ENCODE assay signal across 15 cellular contexts in genomic region chr19:41425174-41426115, GRCh38. TPM values are rescaled to one million over a fixed set of nuclear protein-coding genes. Genes with fewer than 3 reads are reported as not detected.
DNase-seq lines count a peak whose midpoint lies in the region; ATAC-seq and TF ChIP-seq lines count a peak whose summit lies in the region.
"Had no signal": no experiment of that assay in that cellular context is flagged by ENCODE, and none has a peak within 500 bp of the region (broad histone marks: within the 10 kb centered on the region; RNA-seq: fewer than 3 reads in every experiment).

No MANE protein-coding gene starts in this region.

- WGBS in esophagus, 2 donors: 78 to 89% methylated on average over 28 of the region's 28 CpGs

- H3K4me1 ChIP-seq in CD4-positive, alpha-beta memory T cell (ENCODE audit: insufficient read depth, low read length): peaks cover 31% of the 10 kb centered on the region
- H3K4me1 ChIP-seq in HEK293 (ENCODE audit: control insufficient read depth, insufficient read depth, low read length) (peaks cover 13% of the 10 kb centered on the region), esophagus (ENCODE audit: control insufficient read depth in 2 of 2, insufficient read depth in 2 of 2, low read length in 1 of 2) (peaks cover 2 to 31% of the 10 kb centered on the region in 2 donors), neural progenitor cell (peaks cover 10% of the 10 kb centered on the region)

- H3K27me3 Mint-ChIP-seq in CD4-positive, alpha-beta memory T cell: no peaks in the 10 kb centered on the region
- H3K27me3 Mint-ChIP-seq in neural progenitor cell (ENCODE audit: insufficient read depth, low read depth) (no peaks in the 10 kb centered on the region), chondrocyte (ENCODE audit: low read depth) (no peaks in the 10 kb centered on the region)

- H3K9ac ChIP-seq in neural progenitor cell: no peak overlapping the region

- H3K36me3 Mint-ChIP-seq in CD4-positive, alpha-beta memory T cell: peaks cover 11 to 56% of the 10 kb centered on the region in 2 donors
- H3K36me3 Mint-ChIP-seq in neural progenitor cell (peaks cover 3% of the 10 kb centered on the region), chondrocyte (ENCODE audit: low read depth) (peaks cover 16% of the 10 kb centered on the region)

- no peak for TF ChIP-seq CTCF in HEK293 (tag by site-specific recombination; IDR thresholded peaks at IDR 0.05)
- TF ChIP-seq CTCF in neural progenitor cell (IDR thresholded peaks at IDR 0.05): no peak
- TF ChIP-seq CTCF in chondrocyte (IDR thresholded peaks at IDR 0.05): no peak

- H3K79me2 ChIP-seq in neural progenitor cell (ENCODE audit: low read depth): no peaks in the 10 kb centered on the region

- H3K27ac Mint-ChIP-seq in CD4-positive, alpha-beta memory T cell: peak overlapping the region in 5 of 7 donors; percentile 32 to 86 (median 59)
- H3K27ac Mint-ChIP-seq in neural progenitor cell (no peak overlapping the region), chondrocyte (ENCODE audit: unreplicated experiment) (no peak overlapping the region)

- no peaks in the 10 kb centered on the region for H3K9me3 Mint-ChIP-seq in CD4-positive, alpha-beta memory T cell
- H3K9me3 Mint-ChIP-seq in neural progenitor cell (no peaks in the 10 kb centered on the region), chondrocyte (ENCODE audit: low read depth) (no peaks in the 10 kb centered on the region)

- H4K20me1 ChIP-seq in neural progenitor cell (ENCODE audit: low read depth): no peaks in the 10 kb centered on the region

- H3K27ac ChIP-seq in CD4-positive, alpha-beta memory T cell (ENCODE audit: low read depth, low read length): no peak overlapping the region
- H3K27ac ChIP-seq in HEK293 (ENCODE audit: extremely low read depth, low read depth, low read length) (no peak overlapping the region), esophagus (ENCODE audit: low read depth in 2 of 2, low read length in 1 of 2) (peak overlapping the region in 1 of 2 donors; percentile 92), neural progenitor cell (no peak overlapping the region)
- H3K27ac ChIP-seq: PC-9, thyroid gland had no signal

- H3F3A ChIP-seq in neural progenitor cell (ENCODE audit: low read depth): peaks cover 4% of the 10 kb centered on the region

- no peak overlapping the region for H2AFZ ChIP-seq in neural progenitor cell (replicated peaks)
- H2AFZ ChIP-seq: PC-9 had no signal

- CTCF ChIA-PET in CD4-positive, alpha-beta memory T cell (lab: Charles Lee; ENCODE audit: partially characterized antibody): interaction anchor here (1.1 to 1.8 kb wide), 3 partner anchors 24 to 163 kb away, joined by 3 to 7 read pairs (median 3); no protein-coding TSS in a partner anchor
- CTCF ChIA-PET in HEK293 (lab: Yijun Ruan, JAX): interaction anchor here (1.1 to 4.2 kb wide), 2 partner anchors 14 to 23 kb away, joined by 6 to 21 read pairs; partner anchors contain the start of gene DMAC2

- intact Hi-C loops in CD4-positive, alpha-beta memory T cell (cut with micrococcal nuclease): no loop called here

- no peaks in the 10 kb centered on the region for H3K27me3 ChIP-seq in CD4-positive, alpha-beta memory T cell (ENCODE audit: insufficient read depth, low read length)
- H3K27me3 ChIP-seq in esophagus (ENCODE audit: control insufficient read depth in 1 of 2, insufficient read depth in 2 of 2, low read length in 2 of 2) (no peaks in the 10 kb centered on the region), neural progenitor cell (no peaks in the 10 kb centered on the region)
- H3K27me3 ChIP-seq: dorsolateral prefrontal cortex, thyroid gland had no signal

- DNase-seq in CD4-positive, alpha-beta memory T cell: no peak
- DNase-seq in neural progenitor cell (ENCODE audit: low spot score): no peak
- no peak for DNase-seq in chondrocyte (ENCODE audit: low spot score)
- no peak for DNase-seq in KG1 (lab: John Stamatoyannopoulos, UW)
- DNase-seq: dorsolateral prefrontal cortex; mesenchymal stem cell; NCI-H1694 treated with DMSO at 0.1 percent for 48 hours; NCI-H510A; PC-9; stimulated activated CD4-positive, alpha-beta T cell treated with anti-CD3 and anti-CD28 coated beads, Interleukin-1b, Interleukin-23, amount 100 ng/mL, for 48 hours; thyroid gland had no signal

- peaks cover 22% of the 10 kb centered on the region for H3K36me3 ChIP-seq in CD4-positive, alpha-beta memory T cell (ENCODE audit: insufficient read depth, low read length)
- peaks cover 10 to 40% of the 10 kb centered on the region in 2 experiments; a peak in 2 of 3 replicates for H3K36me3 ChIP-seq in HEK293 (ENCODE audit: control insufficient read depth in 2 of 2, insufficient read depth in 1 of 2, low read length in 2 of 2)
- H3K36me3 ChIP-seq in esophagus (ENCODE audit: control insufficient read depth in 2 of 2, insufficient read depth in 2 of 2, low read length in 1 of 2): peaks cover 11 to 51% of the 10 kb centered on the region in 2 donors
- H3K36me3 ChIP-seq in neural progenitor cell: no peaks in the 10 kb centered on the region

- H3K4me1 Mint-ChIP-seq in CD4-positive, alpha-beta memory T cell: peaks cover 15 to 44% (median 28%) of the 10 kb centered on the region in 4 donors
- H3K4me1 Mint-ChIP-seq in neural progenitor cell: peaks cover 15% of the 10 kb centered on the region
- peaks cover 10% of the 10 kb centered on the region for H3K4me1 Mint-ChIP-seq in chondrocyte (ENCODE audit: low read depth)

- no peak overlapping the region for H3K4me2 ChIP-seq in neural progenitor cell
- H3K4me2 ChIP-seq: PC-9 had no signal

- no peak overlapping the region for H3K4me3 ChIP-seq in CD4-positive, alpha-beta memory T cell (ENCODE audit: low read length in 2 of 2)
- no peak overlapping the region for H3K4me3 ChIP-seq in HEK293 (ENCODE audit: low read depth, low read length)
- H3K4me3 ChIP-seq in esophagus (ENCODE audit: low read depth in 1 of 2, low read length in 2 of 2): peak overlapping the region; percentile 65 to 76
- no peak overlapping the region for H3K4me3 ChIP-seq in neural progenitor cell
- H3K4me3 ChIP-seq: PC-9 had no signal

- POLR2A ChIA-PET in CD4-positive, alpha-beta memory T cell (lab: Charles Lee; ENCODE audit: partially characterized antibody): interaction anchor here (4.3 kb wide), 1 partner anchor 62 kb away, joined by 17 read pairs; the partner anchor contains the start of gene B9D2
- POLR2A ChIA-PET in HEK293 (lab: Yijun Ruan, JAX): interaction anchor here (1.1 to 1.9 kb wide), 3 partner anchors 14 to 62 kb away, joined by 3 to 13 read pairs (median 10); partner anchors contain the start of genes B9D2 and DMAC2

- H3K9me3 ChIP-seq in CD4-positive, alpha-beta memory T cell (ENCODE audit: control insufficient read depth in 1 of 2, low read length in 2 of 2): no peaks in the 10 kb centered on the region
- H3K9me3 ChIP-seq in HEK293 (ENCODE audit: control insufficient read depth, insufficient read depth, low read depth, low read length): no peaks in the 10 kb centered on the region
- H3K9me3 ChIP-seq in esophagus (ENCODE audit: control insufficient read depth in 2 of 2, insufficient read depth in 1 of 2, low read depth in 1 of 2, low read length in 1 of 2): peaks cover 0 to 2% of the 10 kb centered on the region in 2 donors
- no peaks in the 10 kb centered on the region for H3K9me3 ChIP-seq in neural progenitor cell (ENCODE audit: low read depth)
- H3K9me3 ChIP-seq: thyroid gland had no signal

- ATAC-seq in HG03139 (IDR thresholded peaks at IDR 0.05; ENCODE audit: unreplicated experiment): no peak

- H3K4me3 Mint-ChIP-seq in CD4-positive, alpha-beta memory T cell: peak overlapping the region in 6 of 8 donors; percentile 13 to 70 (median 47)
- peak overlapping the region; percentile 60 for H3K4me3 Mint-ChIP-seq in neural progenitor cell
- H3K4me3 Mint-ChIP-seq in chondrocyte (ENCODE audit: unreplicated experiment): no peak overlapping the region

TF ChIP-seq in HEK293, 187 proteins besides CTCF, POLR2A, EP300 and RAD21 (continues in another document):
- no peak for TF ChIP-seq ZNF776 (tag by site-specific recombination; IDR thresholded peaks at IDR 0.05; ENCODE audit: borderline replicate concordance)
- TF ChIP-seq ZNF23 (tag by site-specific recombination; IDR thresholded peaks at IDR 0.05; ENCODE audit: borderline replicate concordance): no peak
- no peak for TF ChIP-seq ZNF302 (tag by site-specific recombination; IDR thresholded peaks at IDR 0.05; ENCODE audit: low read depth)

RNA-seq across cellular contexts. Expression of gene B3GNT8, which starts 1.7 kb away (rescaled TPM):
- 1 to 10 TPM; 2.9 to 3.2 TPM for total RNA-seq in CD4-positive, alpha-beta memory T cell
- polyA plus RNA-seq in CD4-positive, alpha-beta memory T cell: 1 to 10 TPM in 1 of 2 donors, under 1 TPM in 1; 0.64 to 7.1 TPM
- 10 to 100 TPM; 42.9 to 68.8 TPM for polyA plus RNA-seq in esophagus
- total RNA-seq in neural progenitor cell (ENCODE audit: low replicate concordance) (1.3 TPM in 1 of 2 replicates, not detected in the other), chondrocyte (0.23 to 0.70 TPM in 2 of 3 replicates, not detected in the other)
- total RNA-seq: PC-9 had no signal

RNA-seq across cellular contexts. Expression of gene DMAC2, which starts 14.3 kb away (rescaled TPM):
- 10 to 100 TPM; 27.7 to 28.9 TPM for total RNA-seq in CD4-positive, alpha-beta memory T cell
- 10 to 100 TPM; 43.1 to 58.2 TPM for polyA plus RNA-seq in CD4-positive, alpha-beta memory T cell
- 10 to 100 TPM; 22.6 to 38.9 TPM for polyA plus RNA-seq in esophagus
- total RNA-seq in neural progenitor cell (ENCODE audit: low replicate concordance) (39.8 and 89.4 TPM in 2 replicates), chondrocyte (27.9 to 28.0 TPM (median 28.0 TPM) in 3 replicates)

RNA-seq across cellular contexts. Expression of gene ERICH4, which starts 17.5 kb away (rescaled TPM):
- total RNA-seq in CD4-positive, alpha-beta memory T cell: not detected
- polyA plus RNA-seq in CD4-positive, alpha-beta memory T cell: not detected
- not detected for polyA plus RNA-seq in esophagus
- not detected in 2 replicates for total RNA-seq in neural progenitor cell (ENCODE audit: low replicate concordance)
- total RNA-seq in chondrocyte: not detected in 3 replicates
- total RNA-seq: dorsolateral prefrontal cortex, PC-9, renal cortical epithelial cell, thyroid gland had no signal

RNA-seq across cellular contexts. Expression of gene BCKDHA, which starts 27.8 kb away (rescaled TPM):
- 10 to 100 TPM; 23.6 to 27.1 TPM for total RNA-seq in CD4-positive, alpha-beta memory T cell
- 10 to 100 TPM; 59.7 to 65.1 TPM for polyA plus RNA-seq in CD4-positive, alpha-beta memory T cell
- polyA plus RNA-seq in esophagus: 10 to 100 TPM; 37.0 to 61.8 TPM
- total RNA-seq in neural progenitor cell (ENCODE audit: low replicate concordance): 25.7 and 62.8 TPM in 2 replicates
- 11.6 to 14.6 TPM (median 14.0 TPM) in 3 replicates for total RNA-seq in chondrocyte

RNA-seq across cellular contexts. Expression of gene EXOSC5, which starts 28.3 kb away (rescaled TPM):
- 10 to 100 TPM; 18.2 to 23.0 TPM for total RNA-seq in CD4-positive, alpha-beta memory T cell
- polyA plus RNA-seq in CD4-positive, alpha-beta memory T cell: 10 to 100 TPM; 46.4 to 58.6 TPM
- polyA plus RNA-seq in esophagus: 10 to 100 TPM; 26.3 to 31.9 TPM
- total RNA-seq in neural progenitor cell (ENCODE audit: low replicate concordance): 10.3 and 26.0 TPM in 2 replicates
- total RNA-seq in chondrocyte: 5.5 to 7.6 TPM (median 6.2 TPM) in 3 replicates

Comparison
In these comparisons a context has a peak if more than half of its experiments do, and no peak if none do; other contexts are left out.
1. H3K4me3 ChIP-seq: peak in esophagus (2 of 2); none in CD4-positive, alpha-beta memory T cell (0 of 2), HEK293 (single experiment) and neural progenitor cell (single experiment).
2. H3K27ac Mint-ChIP-seq: peak in CD4-positive, alpha-beta memory T cell (5 of 7); none in neural progenitor cell (single experiment) and chondrocyte (single experiment).